Comparison of ENCODE assay signal across 11 cellular contexts in genomic region chr1:8094481-8095241, GRCh38.
DNase-seq lines count a peak whose midpoint lies in the region; ATAC-seq, FAIRE-seq and TF ChIP-seq lines count a peak whose summit lies in the region.
"Had no signal": no experiment of that assay in that cellular context is flagged by ENCODE, and none has a peak within 500 bp of the region (broad histone marks: within the 10 kb centered on the region; RNA-seq: fewer than 3 reads in every experiment).

No MANE protein-coding gene starts in this region.

- no peak overlapping the region for H4K12ac ChIP-seq in trophoblast cell (ENCODE audit: low read depth, low read length)

- peaks cover 1% of the 10 kb centered on the region for H3K79me1 ChIP-seq in trophoblast cell (ENCODE audit: low read length)

- H3K4me1 Mint-ChIP-seq in Caco-2 (ENCODE audit: low read depth, unreplicated experiment), result peaks cover 38% of the 10 kb centered on the region

- POLR2A ChIA-PET in Caco-2 (lab: Charles Lee), result interaction anchor here (0.5 kb wide), 1 partner anchor 94 kb away, joined by 3 read pairs; no protein-coding TSS in a partner anchor

- no peak overlapping the region for H4K91ac ChIP-seq in trophoblast cell (ENCODE audit: low read depth, low read length)

- no peak overlapping the region for H3K23ac ChIP-seq in trophoblast cell (ENCODE audit: low read length)

- TF ChIP-seq POLR2A in GM12892 (IDR thresholded peaks at IDR 0.05; ENCODE audit: low read depth, low read length), result no peak

- FAIRE-seq in G401.6 (lab: Jason Lieb, UNC), result peak; percentile 88
- FAIRE-seq in GM12892 (lab: Jason Lieb, UNC), result no peak
- FAIRE-seq: endometrium, pancreas had no signal

- H3K4me2 ChIP-seq in trophoblast cell (ENCODE audit: low read length), result no peak overlapping the region

- H3K9me3 ChIP-seq in trophoblast cell (ENCODE audit: insufficient read depth, low read depth, low read length), result no peaks in the 10 kb centered on the region
- H3K9me3 ChIP-seq in Caco-2, result no peaks in the 10 kb centered on the region
- H3K9me3 ChIP-seq: pancreas had no signal

- no TSS peak for BruUV-seq in Caco-2 (replicated peaks; lab: Mats Ljungman, UMichigan)

- no peak overlapping the region for H2BK120ac ChIP-seq in trophoblast cell (ENCODE audit: insufficient read depth, low read length, poor library complexity)

- peak; percentile 39 for DNase-seq in NCI-H2196 treated with DMSO at 0.1 percent for 48 hours (lab: John Stamatoyannopoulos, UW; ENCODE audit: unreplicated experiment)
- peak in 1 of 2 donors; percentile 52 for DNase-seq in trophoblast cell
- no peak for DNase-seq in GM12892 (ENCODE audit: insufficient read length)
- DNase-seq in Caco-2, result no peak
- no peak for DNase-seq in inferior parietal cortex (ENCODE audit: extremely low spot score)
- DNase-seq: activated CD4-positive, alpha-beta T cell treated with anti-CD3 and anti-CD28 coated beads for 48 hours; NCI-H526; pancreas had no signal

- intact Hi-C loops in Caco-2 (cut with micrococcal nuclease; ENCODE audit: unreplicated experiment), result no loop called here

- H3K27me3 ChIP-seq in trophoblast cell (ENCODE audit: insufficient read depth, low read length), result no peaks in the 10 kb centered on the region
- no peaks in the 10 kb centered on the region for H3K27me3 ChIP-seq in Caco-2 (replicated peaks; ENCODE audit: control insufficient read depth, insufficient read depth, low read length)
- H3K27me3 ChIP-seq: pancreas had no signal

- no CpG with 5 or more reads among the region's 18 CpGs for WGBS in trophoblast cell (ENCODE audit: extremely low coverage, insufficient coverage, insufficient read length)

- H3K18ac ChIP-seq in trophoblast cell (ENCODE audit: low read length), result no peak overlapping the region

- H3K4me3 ChIP-seq in trophoblast cell (ENCODE audit: low read depth, low read length), result no peak overlapping the region
- no peak overlapping the region for H3K4me3 ChIP-seq in Caco-2 (ENCODE audit: low read depth, low read length)
- H3K4me3 ChIP-seq: pancreas had no signal

- no peak overlapping the region for H4K8ac ChIP-seq in trophoblast cell (ENCODE audit: low read depth, low read length)

- no peaks in the 10 kb centered on the region for H3K9me3 Mint-ChIP-seq in Caco-2 (ENCODE audit: unreplicated experiment)

- ATAC-seq in esophagus mucosa, result peak; percentile 78

- no peak overlapping the region for H3K27ac ChIP-seq in trophoblast cell (ENCODE audit: low read depth, low read length)

- no peak overlapping the region for H2AK5ac ChIP-seq in trophoblast cell (ENCODE audit: low read length)

- H2BK12ac ChIP-seq in trophoblast cell (ENCODE audit: low read length), result peak overlapping the region; percentile 51

- no peak overlapping the region for H2BK5ac ChIP-seq in trophoblast cell (ENCODE audit: low read depth, low read length, poor library complexity)

- no peaks in the 10 kb centered on the region for H3K27me3 Mint-ChIP-seq in Caco-2 (ENCODE audit: insufficient read depth, unreplicated experiment)

- H3K14ac ChIP-seq in trophoblast cell (ENCODE audit: low read length), result no peak overlapping the region

- H3K36me3 ChIP-seq in trophoblast cell (ENCODE audit: control insufficient read depth in 1 of 2, insufficient read depth in 2 of 2, low read length in 2 of 2), result no peaks in the 10 kb centered on the region
- no peaks in the 10 kb centered on the region for H3K36me3 ChIP-seq in Caco-2 (ENCODE audit: control insufficient read depth, insufficient read depth, low read length)
- H3K36me3 ChIP-seq: pancreas had no signal

- TF ChIP-seq CTCF in Caco-2 (IDR thresholded peaks at IDR 0.05; ENCODE audit: insufficient read depth in 1 of 2, low read depth in 1 of 2, low read length in 1 of 2, severe bottlenecking in 1 of 2, unreplicated experiment in 1 of 2), result no peak

- H3K4me3 Mint-ChIP-seq in Caco-2 (ENCODE audit: unreplicated experiment), result no peak overlapping the region

- no peaks in the 10 kb centered on the region for H3K36me3 Mint-ChIP-seq in Caco-2 (ENCODE audit: insufficient read depth, unreplicated experiment)

- H3K4ac ChIP-seq in trophoblast cell (ENCODE audit: low read depth, low read length), result no peak overlapping the region

- H3K9ac ChIP-seq in trophoblast cell (ENCODE audit: low read length), result no peak overlapping the region

- H3K27ac Mint-ChIP-seq in Caco-2 (ENCODE audit: unreplicated experiment), result no peak overlapping the region

- CTCF ChIA-PET in Caco-2 (lab: Charles Lee), result no interaction called here

- H3K79me2 ChIP-seq in trophoblast cell (ENCODE audit: control insufficient read depth, insufficient read depth, low read length, poor library complexity), result no peaks in the 10 kb centered on the region

- H3K4me1 ChIP-seq in trophoblast cell (ENCODE audit: control insufficient read depth in 1 of 2, insufficient read depth in 2 of 2, low read length in 2 of 2), result peaks cover 2 to 5% of the 10 kb centered on the region in 2 experiments
- H3K4me1 ChIP-seq in Caco-2, result peaks cover 46% of the 10 kb centered on the region

- H2AFZ ChIP-seq in trophoblast cell (ENCODE audit: insufficient read depth, low read length, poor library complexity), result no peak overlapping the region
